In genomic region chr12:96120359-96121100, GRCh38 we compare ENCODE assay signal across 8 cellular contexts.
A peak's percentile ranks its signal among the peaks of the same experiment; 100 is the strongest.
DNase-seq lines count a peak whose midpoint lies in the region; ATAC-seq, FAIRE-seq and TF ChIP-seq lines count a peak whose summit lies in the region.

No MANE protein-coding gene starts in this region.

- peaks cover 0 to 28% (median 0%) of the 10 kb centered on the region in 11 experiments; a peak in 2 of 22 replicates for H3K27me3 ChIP-seq in BLaER1 treated with 17β-estradiol and CSF1 and Interleukin-3, amounts not matched to agents 10 nM and 100 nM
- peaks cover 0 to 9% of the 10 kb centered on the region in 2 experiments; a peak in 2 of 5 replicates for H3K27me3 ChIP-seq in K562 (ENCODE audit: control insufficient read depth in 2 of 2, insufficient read depth in 2 of 2, low read length in 2 of 2)

- no peak for TF ChIP-seq RAD21 in K562 (CRISPR knock-in tag; conservative IDR thresholded peaks at IDR 0.05 in 1 of 2, IDR thresholded peaks at IDR 0.05 in 1 of 2)

- peak overlapping the region; percentile 68 to 95 (median 89) for H3K4me2 ChIP-seq in BLaER1 treated with 17β-estradiol and CSF1 and Interleukin-3, amounts not matched to agents 10 nM and 100 nM
- H3K4me2 ChIP-seq in K562 (ENCODE audit: insufficient read depth, low read length), result no peak overlapping the region

- no peak for TF ChIP-seq POLR2A in K562 (conservative IDR thresholded peaks at IDR 0.05)

- peaks cover 3 to 21% (median 11%) of the 10 kb centered on the region in 4 donors for H3K4me1 Mint-ChIP-seq in naive thymus-derived CD8-positive, alpha-beta T cell

- in situ Hi-C loops in K562 (cut with MboI), result no loop called here

- no peaks in the 10 kb centered on the region for H3K36me3 ChIP-seq in BLaER1 treated with 17β-estradiol and CSF1 and Interleukin-3, amounts not matched to agents 10 nM and 100 nM
- H3K36me3 ChIP-seq in K562 (ENCODE audit: control insufficient read depth, insufficient read depth, low read length), result no peaks in the 10 kb centered on the region

- H3K27ac Mint-ChIP-seq in naive thymus-derived CD8-positive, alpha-beta T cell, result peak overlapping the region in 3 of 10 donors; percentile 4 to 53 (median 21)

- H4K20me1 ChIP-seq in BLaER1 treated with 17β-estradiol and CSF1 and Interleukin-3, amounts not matched to agents 10 nM and 100 nM, result peaks cover 0 to 3% (median 0%) of the 10 kb centered on the region in 11 experiments; a peak in 1 of 22 replicates
- no peaks in the 10 kb centered on the region for H4K20me1 ChIP-seq in K562 (replicated peaks; ENCODE audit: control insufficient read depth, insufficient read depth, low read length)

- no peaks in the 10 kb centered on the region for H3K79me2 ChIP-seq in K562 (ENCODE audit: control insufficient read depth, insufficient read depth, low read length)

- no peak for TF ChIP-seq EP300 in K562 (IDR thresholded peaks at IDR 0.05; ENCODE audit: low read length)

- no peak overlapping the region for H3K4me3 Mint-ChIP-seq in naive thymus-derived CD8-positive, alpha-beta T cell

- no peaks in the 10 kb centered on the region for H3K36me3 Mint-ChIP-seq in naive thymus-derived CD8-positive, alpha-beta T cell

- WGBS in K562 (ENCODE audit: insufficient coverage, low coverage, missing lambda C conversion rate), result 6% methylated on average over 2 of the region's 4 CpGs

- peak in 3 of 4 experiments; percentile 18 to 21 (median 19) for DNase-seq in K562 (ENCODE audit: extremely low read depth in 1 of 4, low spot score in 3 of 4)
- no peak for DNase-seq in NCI-H446 treated with DMSO at 0.1 percent for 48 hours (lab: John Stamatoyannopoulos, UW)
- DNase-seq in naive thymus-derived CD8-positive, alpha-beta T cell, result no peak
- no peak for DNase-seq in hippocampal formation (lab: John Stamatoyannopoulos, UW)
- no peak for DNase-seq in NCI-H2029 (lab: John Stamatoyannopoulos, UW)

- peak overlapping the region in 10 of 11 experiments; percentile 48 to 97 (median 90); a peak in 20 of 22 replicates for H3K27ac ChIP-seq in BLaER1 treated with 17β-estradiol and CSF1 and Interleukin-3, amounts not matched to agents 10 nM and 100 nM
- H3K27ac ChIP-seq in K562 (ENCODE audit: extremely low read depth, low read depth, low read length), result no peak overlapping the region

- POLR2A ChIA-PET in K562 (lab: Yijun Ruan, JAX), result interaction anchor here (0.7 kb wide), 1 partner anchor 216 kb away, joined by 6 read pairs; no protein-coding TSS in a partner anchor
- POLR2A ChIA-PET in naive thymus-derived CD8-positive, alpha-beta T cell (lab: Charles Lee), result no interaction called here

- intact Hi-C loops in K562 (cut with micrococcal nuclease), result no loop called here

- no peaks in the 10 kb centered on the region for H3K27me3 Mint-ChIP-seq in naive thymus-derived CD8-positive, alpha-beta T cell

- no peak for FAIRE-seq in K562 (lab: Jason Lieb, UNC)

- H3K4me1 ChIP-seq in BLaER1 treated with 17β-estradiol and CSF1 and Interleukin-3, amounts not matched to agents 10 nM and 100 nM, result peaks cover 21 to 47% (median 36%) of the 10 kb centered on the region in 10 experiments
- H3K4me1 ChIP-seq in K562 (replicated peaks in 1 of 2; ENCODE audit: control insufficient read depth in 2 of 2, insufficient read depth in 2 of 2, low read length in 2 of 2), result no peaks in the 10 kb centered on the region; a peak in 3 of 5 replicates

- peak; percentile 88 for ATAC-seq in GM19455 (IDR thresholded peaks at IDR 0.05; ENCODE audit: unreplicated experiment)
- peak; percentile 87 for ATAC-seq in HG03432 (IDR thresholded peaks at IDR 0.05; ENCODE audit: unreplicated experiment)
- peak; percentile 82 for ATAC-seq in K562
- ATAC-seq in naive thymus-derived CD8-positive, alpha-beta T cell, result no peak

- no peaks in the 10 kb centered on the region for H3K9me1 ChIP-seq in K562 (ENCODE audit: control insufficient read depth, insufficient read depth, low read length)

- H3K9me3 ChIP-seq in BLaER1 treated with 17β-estradiol and CSF1 and Interleukin-3, amounts not matched to agents 10 nM and 100 nM (replicated peaks in 1 of 11), result peaks cover 0 to 4% (median 0%) of the 10 kb centered on the region in 11 experiments; a peak in 2 of 22 replicates
- H3K9me3 ChIP-seq in K562 (replicated peaks; ENCODE audit: control insufficient read depth, insufficient read depth, low read depth, low read length), result no peaks in the 10 kb centered on the region

- peak overlapping the region in 5 of 10 experiments; percentile 6 to 48 (median 18); a peak in 5 of 20 replicates for H3K4me3 ChIP-seq in BLaER1 treated with 17β-estradiol and CSF1 and Interleukin-3, amounts not matched to agents 10 nM and 100 nM
- no peak overlapping the region for H3K4me3 ChIP-seq in K562

- no peak for TF ChIP-seq CTCF in K562 (IDR thresholded peaks at IDR 0.05 in 2 of 3, conservative IDR thresholded peaks at IDR 0.05 in 1 of 3; ENCODE audit: insufficient read depth in 2 of 3, low read depth in 1 of 3, low read length in 3 of 3)

- no peak overlapping the region for H2AFZ ChIP-seq in K562 (ENCODE audit: low read depth, low read length)

- CTCF ChIA-PET in K562 (lab: Yijun Ruan, JAX; ENCODE audit: low intra/inter-chr PET ratio), result no interaction called here

- no TSS peak for BruUV-seq in K562 (replicated peaks; lab: Mats Ljungman, UMichigan)

- H3K9ac ChIP-seq in BLaER1 treated with 17β-estradiol and CSF1 and Interleukin-3, amounts not matched to agents 10 nM and 100 nM, result peak overlapping the region in 9 of 11 experiments; percentile 62 to 82 (median 71); a peak in 18 of 22 replicates
- H3K9ac ChIP-seq in K562 (ENCODE audit: insufficient read depth in 1 of 2, low read depth in 2 of 2, low read length in 2 of 2), result no peak overlapping the region

- no peaks in the 10 kb centered on the region for H3K9me3 Mint-ChIP-seq in naive thymus-derived CD8-positive, alpha-beta T cell

TF ChIP-seq in K562, 482 proteins besides CTCF, POLR2A, EP300 and RAD21:
- TF ChIP-seq VEZF1 (CRISPR knock-in tag; IDR thresholded peaks at IDR 0.05) (peak; percentile 44), ZKSCAN1 (IDR thresholded peaks at IDR 0.05; ENCODE audit: low read depth, low read length) (peak; percentile 70; the same call in 1 of the 2 replicates), BRCA1 (IDR thresholded peaks at IDR 0.05) (no peak), BRCA1 (CRISPR knock-in tag; IDR thresholded peaks at IDR 0.05) (no peak)

Comparison
In these comparisons a context has a peak if more than half of its experiments do, and no peak if none do; other contexts are left out.
1. H3K9ac ChIP-seq: peak in BLaER1 treated with 17β-estradiol and CSF1 and Interleukin-3, amounts not matched to agents 10 nM and 100 nM (9 of 11); none in K562 (0 of 2).
2. ATAC-seq: peak in GM19455 (single experiment), HG03432 (single experiment) and K562 (single experiment); none in naive thymus-derived CD8-positive, alpha-beta T cell (0 of 2).
3. DNase-seq: peak in K562 (3 of 4); none in NCI-H446 treated with DMSO at 0.1 percent for 48 hours (single experiment), naive thymus-derived CD8-positive, alpha-beta T cell (0 of 10), hippocampal formation (0 of 2) and NCI-H2029 (single experiment).